In genomic region chr17:76561332-76561731, GRCh38 we compare ENCODE assay signal across 10 cellular contexts. TPM values are rescaled to one million over a fixed set of nuclear protein-coding genes. Genes with fewer than 3 reads are reported as not detected.
DNase-seq lines count a peak whose midpoint lies in the region; ATAC-seq and TF ChIP-seq lines count a peak whose summit lies in the region.
"Had no signal": no experiment of that assay in that cellular context is flagged by ENCODE, and none has a peak within 500 bp of the region (broad histone marks: within the 10 kb centered on the region; RNA-seq: fewer than 3 reads in every experiment).

No MANE protein-coding gene starts in this region.

- H3K23ac ChIP-seq in mesendoderm (ENCODE audit: low read length), result no peak overlapping the region

- no peak overlapping the region for H4K8ac ChIP-seq in mesendoderm (ENCODE audit: low read depth, low read length)

- H2AK5ac ChIP-seq in mesendoderm (ENCODE audit: low read length), result no peak overlapping the region

- no peak overlapping the region for H2BK15ac ChIP-seq in mesendoderm (replicated peaks; ENCODE audit: low read depth)

- H3K4me3 ChIP-seq in ACC112 (ENCODE audit: low read depth, low read length) (peak overlapping the region; percentile 99), HFF-Myc (replicated peaks; ENCODE audit: low read depth, low read length) (peak overlapping the region; percentile 86), adrenal gland (no peak overlapping the region), mesendoderm (ENCODE audit: low read length) (no peak overlapping the region)

- 64 to 79% (median 69%) methylated on average over 7 of the region's 7 CpGs for WGBS in adrenal gland, 4 donors
- whole genome bisulfite sequencing in mesendoderm (ENCODE audit: extremely low coverage, insufficient coverage, low lambda C conversion rate), result no CpG with 5 or more reads among the region's 7 CpGs

- no peak for TF ChIP-seq CTCF in HFF-Myc (IDR thresholded peaks at IDR 0.05; ENCODE audit: low read depth, low read length, missing control alignments)
- no peak for TF ChIP-seq CTCF in adrenal gland (IDR thresholded peaks at IDR 0.05)

- H3K4me1 ChIP-seq in ACC112 (ENCODE audit: control insufficient read depth, insufficient read depth, low read length, unreplicated experiment), result peaks cover 56% of the 10 kb centered on the region
- peaks cover 42 to 53% of the 10 kb centered on the region in 2 donors for H3K4me1 ChIP-seq in adrenal gland (replicated peaks in 1 of 2)
- H3K4me1 ChIP-seq in mesendoderm (ENCODE audit: control insufficient read depth, low read depth, low read length), result no peaks in the 10 kb centered on the region

- H3K27me3 ChIP-seq in ACC112 (ENCODE audit: insufficient read depth, low read length), result no peaks in the 10 kb centered on the region
- H3K27me3 ChIP-seq in adrenal gland, result no peaks in the 10 kb centered on the region
- no peaks in the 10 kb centered on the region for H3K27me3 ChIP-seq in mesendoderm (ENCODE audit: insufficient read depth, low read length, poor library complexity)

- no peak overlapping the region for H3K4me2 ChIP-seq in mesendoderm (ENCODE audit: low read length)

- H3K9ac ChIP-seq in mesendoderm (ENCODE audit: low read length), result peak overlapping the region; percentile 23

- DNase-seq in HFF-Myc (ENCODE audit: extremely low read depth, low read depth) (no peak), adrenal gland (no peak), mesendoderm (no peak), SHP77 (lab: John Stamatoyannopoulos, UW) (no peak)
- DNase-seq in stimulated activated CD4-positive, alpha-beta T cell treated with anti-CD3 and anti-CD28 coated beads, Interleukin-12 subunit alpha, Interleukin-12 subunit beta, amount 100 ng/mL, for 4 hours, result no peak
- DNase-seq: DMS 273 treated with DMSO at 0.1 percent for 48 hours, T1000 had no signal

- intact Hi-C loops in adrenal gland (cut with DNase I), result loop anchor here in 1 of 2 donors (10.0 kb wide), 2 partner anchors 63 to 153 kb away; partner anchors contain the start of gene MXRA7

- H3K4ac ChIP-seq in mesendoderm (ENCODE audit: low read depth, low read length), result no peak overlapping the region

- H2BK120ac ChIP-seq in mesendoderm (ENCODE audit: low read depth, low read length), result no peak overlapping the region

- H3K27ac ChIP-seq in ACC112 (ENCODE audit: low read depth, low read length) (peak overlapping the region; percentile 64), adrenal gland (peak overlapping the region in 3 of 5 donors; percentile 46 to 72 (median 65)), mesendoderm (ENCODE audit: low read depth, low read length) (no peak overlapping the region)

- no peak overlapping the region for H3K56ac ChIP-seq in mesendoderm (ENCODE audit: low read length)

- H4K5ac ChIP-seq in mesendoderm (ENCODE audit: low read length), result no peak overlapping the region

- no peak overlapping the region for H2AFZ ChIP-seq in ACC112 (ENCODE audit: low read length, unreplicated experiment)

- ATAC-seq in HG02623 (IDR thresholded peaks at IDR 0.05; ENCODE audit: unreplicated experiment), result no peak
- no peak for ATAC-seq in HG02642 (IDR thresholded peaks at IDR 0.05; ENCODE audit: poor library complexity, unreplicated experiment)

- H2BK5ac ChIP-seq in mesendoderm (ENCODE audit: low read length), result no peak overlapping the region

- H3K18ac ChIP-seq in mesendoderm (ENCODE audit: low read length), result no peak overlapping the region

- no peak for TF ChIP-seq POLR2A in adrenal gland (IDR thresholded peaks at IDR 0.05)

- no peaks in the 10 kb centered on the region for H3K9me3 ChIP-seq in adrenal gland (replicated peaks in 1 of 3)

- peaks cover 9% of the 10 kb centered on the region for H3K79me1 ChIP-seq in mesendoderm (ENCODE audit: low read length)

- peaks cover 55% of the 10 kb centered on the region for H3K79me2 ChIP-seq in ACC112 (ENCODE audit: control insufficient read depth, insufficient read depth, low read length, unreplicated experiment)
- H3K79me2 ChIP-seq in mesendoderm (ENCODE audit: control insufficient read depth, insufficient read depth, low read length), result peaks cover 46% of the 10 kb centered on the region

- H3K36me3 ChIP-seq in ACC112 (ENCODE audit: insufficient read depth, low read length) (peaks cover 24% of the 10 kb centered on the region; the same call in 1 of the 2 replicates), adrenal gland (replicated peaks in 1 of 2) (peaks cover 0 to 18% of the 10 kb centered on the region in 2 donors), mesendoderm (ENCODE audit: control insufficient read depth, insufficient read depth, low read length) (peaks cover 9% of the 10 kb centered on the region)

RNA-seq across cellular contexts. Expression of gene PRCD, which starts 21.5 kb away (rescaled TPM):
- total RNA-seq in adrenal gland, result 1 to 10 TPM in 6 of 8 donors, not detected in 2; 1.5 to 5.7 (median 2.8) TPM
- polyA plus RNA-seq in adrenal gland, result 10 to 100 TPM in 2 of 3 donors, 1 to 10 TPM in 1; 4.5 to 37.2 (median 14.3) TPM
- 0.59 TPM for polyA plus RNA-seq in mesendoderm (2013, experiment 1 of 2)
- polyA plus RNA-seq in mesendoderm (2013, experiment 2 of 2), result 0.55 TPM

RNA-seq across cellular contexts. Expression of gene CYGB, which starts 23.8 kb away (rescaled TPM):
- total RNA-seq in adrenal gland, result 10 to 100 TPM in 7 of 8 donors, 1 to 10 TPM in 1; 9.5 to 18.1 (median 14.3) TPM
- 10 to 100 TPM in 2 of 3 donors, 1 to 10 TPM in 1; 7.8 to 38.3 (median 32.1) TPM for polyA plus RNA-seq in adrenal gland
- 0.88 TPM for polyA plus RNA-seq in mesendoderm (2013, experiment 1 of 2)
- 0.88 TPM for polyA plus RNA-seq in mesendoderm (2013, experiment 2 of 2)

RNA-seq across cellular contexts. Expression of gene ST6GALNAC2, which starts 24.3 kb away (rescaled TPM):
- 10 to 100 TPM in 2 of 8 donors, 1 to 10 TPM in 6; 4.5 to 37.8 (median 6.4) TPM for total RNA-seq in adrenal gland
- 1 to 10 TPM; 3.4 to 4.3 (median 3.8) TPM for polyA plus RNA-seq in adrenal gland
- 0.04 TPM for polyA plus RNA-seq in mesendoderm (2013, experiment 1 of 2)
- polyA plus RNA-seq in mesendoderm (2013, experiment 2 of 2), result 0.04 TPM

Comparison
In these comparisons a context has a peak if more than half of its experiments do, and no peak if none do; other contexts are left out.
1. H3K4me3 ChIP-seq: peak in ACC112 (single experiment) and HFF-Myc (single experiment); none in adrenal gland (0 of 4) and mesendoderm (single experiment).